Comparison of ENCODE assay signal across 21 cellular contexts in the genomic region with DNA sequence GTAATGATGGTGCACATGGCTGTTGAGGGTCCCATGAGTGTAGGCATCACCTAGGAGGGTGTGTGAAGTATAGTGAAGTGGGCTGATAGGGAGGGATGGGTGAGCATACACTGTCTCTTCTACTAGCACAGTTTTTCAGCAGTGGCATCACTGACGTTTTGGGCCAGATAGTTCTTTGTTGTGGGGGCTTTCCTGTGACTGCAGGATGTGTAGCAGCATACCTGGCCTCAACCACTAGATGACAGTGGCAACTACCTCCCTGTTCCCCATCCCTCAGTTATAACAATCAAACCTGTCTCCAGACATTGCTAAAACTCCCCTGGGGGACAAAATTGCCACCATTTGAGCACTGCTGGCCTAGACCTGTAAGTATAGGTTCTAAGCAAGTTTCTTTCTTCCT.
DNase-seq lines count a peak whose midpoint lies in the region; ATAC-seq, FAIRE-seq and TF ChIP-seq lines count a peak whose summit lies in the region.
"Had no signal": no experiment of that assay in that cellular context is flagged by ENCODE, and none has a peak within 500 bp of the region (broad histone marks: within the 10 kb centered on the region; RNA-seq: fewer than 3 reads in every experiment).

No MANE protein-coding gene starts in this region.

- H3K36me3 ChIP-seq in OCI-LY1 (ENCODE audit: insufficient read depth, low read length) (no peaks in the 10 kb centered on the region; the same call in 1 of the 2 replicates), GM12878 (ENCODE audit: control insufficient read depth in 2 of 2, insufficient read depth in 2 of 2, low read length in 1 of 2) (no peaks in the 10 kb centered on the region)
- H3K36me3 ChIP-seq: HAP-1 had no signal

- FAIRE-seq in GM12878 (lab: Jason Lieb, UNC): no peak
- FAIRE-seq: A204.1, GM12892, H54 had no signal

- CTCF ChIA-PET in GM12878 (lab: Yijun Ruan, JAX): no interaction called here

- H3K9me3 ChIP-seq in OCI-LY1 (ENCODE audit: low read length) (0 out of 2 replicates have a peak, but pooled peaks cover 7% of the 10 kb centered on the region), GM12878 (replicated peaks; ENCODE audit: control insufficient read depth, insufficient read depth, low read length) (no peaks in the 10 kb centered on the region; the same call in 2 of the 3 replicates)

- H3K4me1 Mint-ChIP-seq in stimulated activated naive CD8-positive, alpha-beta T cell treated with anti-CD3 and anti-CD28 coated beads, Interleukin-15, amount 100 ng/mL, for 72 hours: no peaks in the 10 kb centered on the region
- H3K4me1 Mint-ChIP-seq: CD4-positive, alpha-beta memory T cell had no signal

- H3K9ac ChIP-seq in OCI-LY1 (ENCODE audit: low read length) (peak overlapping the region; percentile 0; the same call in 1 of the 2 replicates), GM12878 (ENCODE audit: control insufficient read depth, insufficient read depth, low read length) (no peak overlapping the region)

- H3K27me3 Mint-ChIP-seq in stimulated activated naive CD8-positive, alpha-beta T cell treated with anti-CD3 and anti-CD28 coated beads, Interleukin-15, amount 100 ng/mL, for 72 hours: no peaks in the 10 kb centered on the region
- H3K27me3 Mint-ChIP-seq: CD4-positive, alpha-beta memory T cell had no signal

- no peak for TF ChIP-seq EP300 in GM12878 (IDR thresholded peaks at IDR 0.05; ENCODE audit: borderline replicate concordance in 1 of 2, control insufficient read depth in 1 of 2, low read depth in 2 of 2, low read length in 2 of 2)

- RAD21 ChIA-PET in GM12878 (lab: Charles Lee; ENCODE audit: unreplicated experiment): no interaction called here

- SMC1A ChIA-PET in GM12878 (lab: Charles Lee; ENCODE audit: uncharacterized antibody, unreplicated experiment): no interaction called here

- H3K79me2 ChIP-seq in OCI-LY1 (ENCODE audit: insufficient read depth, low read length) (no peaks in the 10 kb centered on the region), GM12878 (ENCODE audit: control insufficient read depth, insufficient read depth, low read length) (no peaks in the 10 kb centered on the region)

- peak; percentile 56 for TF ChIP-seq CTCF in OCI-LY1 (IDR thresholded peaks at IDR 0.05; ENCODE audit: low read length)
- peak in 1 of 3 experiments; percentile 5; a peak in 2 of 6 replicates for TF ChIP-seq CTCF in GM12878 (IDR thresholded peaks at IDR 0.05 in 2 of 3, conservative IDR thresholded peaks at IDR 0.05 in 1 of 3; ENCODE audit: control insufficient read depth in 2 of 3, extremely low read depth in 1 of 3, insufficient read depth in 1 of 3, low read depth in 3 of 3, low read length in 3 of 3)

- H3K4me2 ChIP-seq in OCI-LY1 (ENCODE audit: low read length) (no peak overlapping the region), GM12878 (ENCODE audit: control insufficient read depth, insufficient read depth) (no peak overlapping the region)

- DNase-seq in stimulated activated naive CD8-positive, alpha-beta T cell treated with anti-CD3 and anti-CD28 coated beads, Interleukin-15, amount 100 ng/mL, for 72 hours: no peak
- DNase-seq in stimulated activated naive CD8-positive, alpha-beta T cell treated with anti-CD3 and anti-CD28 coated beads, Interleukin-15, Interleukin-2, amounts not matched to agents 100 U/mL and 50 U/mL, for 24 hours: no peak
- peak; percentile 23 for DNase-seq in Jurkat, Clone E6-1 (ENCODE audit: low read depth, low spot score)
- DNase-seq in GM12878 (ENCODE audit: low read depth, low spot score) (no peak), cortex of kidney (lab: John Stamatoyannopoulos, UW) (no peak), nucleus accumbens (lab: John Stamatoyannopoulos, UW) (no peak)
- DNase-seq: C1 segment of cervical spinal cord; Caco-2; CD4-positive, alpha-beta memory T cell; DMS153; EL; GDM1; GOT3; HFFc6 had no signal

- no peak for TF ChIP-seq POLR2A in GM12878 (IDR thresholded peaks at IDR 0.05; ENCODE audit: low read depth, low read length)

- H3K4me3 Mint-ChIP-seq in stimulated activated naive CD8-positive, alpha-beta T cell treated with anti-CD3 and anti-CD28 coated beads, Interleukin-15, amount 100 ng/mL, for 72 hours: no peak overlapping the region
- H3K4me3 Mint-ChIP-seq: CD4-positive, alpha-beta memory T cell; HFFc6 had no signal

- intact Hi-C loops in GM12878 (cut with micrococcal nuclease; ENCODE audit: unreplicated experiment): no loop called here

- no peaks in the 10 kb centered on the region for H4K20me1 ChIP-seq in OCI-LY1 (ENCODE audit: insufficient read depth, low read length)
- no peaks in the 10 kb centered on the region for H4K20me1 ChIP-seq in GM12878 (ENCODE audit: control insufficient read depth, insufficient read depth)

- ATAC-seq in stimulated activated naive CD8-positive, alpha-beta T cell treated with anti-CD3 and anti-CD28 coated beads, Interleukin-15, amount 100 ng/mL, for 72 hours: peak; percentile 31
- ATAC-seq in stimulated activated naive CD8-positive, alpha-beta T cell treated with anti-CD3 and anti-CD28 coated beads, Interleukin-15, Interleukin-2, amounts not matched to agents 100 U/mL and 50 U/mL, for 24 hours: no peak
- ATAC-seq in GM12878: peak; percentile 34; the same call in 1 of the 3 replicates
- no peak for ATAC-seq in HG03196 (IDR thresholded peaks at IDR 0.05; ENCODE audit: unreplicated experiment)

- TF ChIP-seq RAD21 in GM12878 (IDR thresholded peaks at IDR 0.05; ENCODE audit: insufficient read depth, low read depth, low read length): 0 out of 2 replicates have a peak, but pooled peaks have one; percentile 14

- H3F3A ChIP-seq in OCI-LY1 (ENCODE audit: insufficient read depth, low read length): no peaks in the 10 kb centered on the region

- no TSS peak for BruUV-seq in GM12878 (replicated peaks; lab: Mats Ljungman, UMichigan)

- peaks cover 0 to 9% of the 10 kb centered on the region in 2 donors for H3K9me3 Mint-ChIP-seq in stimulated activated naive CD8-positive, alpha-beta T cell treated with anti-CD3 and anti-CD28 coated beads, Interleukin-15, amount 100 ng/mL, for 72 hours
- H3K9me3 Mint-ChIP-seq: HFFc6 had no signal

- H3K27ac ChIP-seq in OCI-LY1 (ENCODE audit: low read depth, low read length, poor library complexity, severe bottlenecking) (peak overlapping the region; percentile 95), GM12878 (ENCODE audit: control insufficient read depth, insufficient read depth) (no peak overlapping the region)
- H3K27ac ChIP-seq: 22Rv1 had no signal

- no peaks in the 10 kb centered on the region for H3K27me3 ChIP-seq in OCI-LY1 (ENCODE audit: insufficient read depth, low read length)
- no peaks in the 10 kb centered on the region for H3K27me3 ChIP-seq in GM12878 (replicated peaks in 1 of 2; ENCODE audit: control insufficient read depth in 2 of 2, insufficient read depth in 2 of 2, low read length in 1 of 2)

- no peaks in the 10 kb centered on the region for H3K9me2 ChIP-seq in OCI-LY1 (ENCODE audit: low read depth, low read length)

- no peak overlapping the region for H3K4me3 ChIP-seq in Jurkat, Clone E6-1 (ENCODE audit: low read length)
- H3K4me3 ChIP-seq in OCI-LY1 (ENCODE audit: low read depth, low read length, poor library complexity, severe bottlenecking) (no peak overlapping the region), GM12878 (no peak overlapping the region)
- H3K4me3 ChIP-seq: HAP-1 had no signal

- POLR2A ChIA-PET in GM12878 (lab: Charles Lee): no interaction called here

- H3K4me1 ChIP-seq in OCI-LY1 (ENCODE audit: insufficient read depth, low read length, severe bottlenecking) (peaks cover 50% of the 10 kb centered on the region), GM12878 (ENCODE audit: control insufficient read depth, insufficient read depth, low read length) (no peaks in the 10 kb centered on the region)
- H3K4me1 ChIP-seq: Caco-2, HAP-1 had no signal

- H3K27ac Mint-ChIP-seq in stimulated activated naive CD8-positive, alpha-beta T cell treated with anti-CD3 and anti-CD28 coated beads, Interleukin-15, amount 100 ng/mL, for 72 hours: no peak overlapping the region
- H3K27ac Mint-ChIP-seq: CD4-positive, alpha-beta memory T cell; HFFc6 had no signal

- in situ Hi-C loops in GM12878 (cut with MboI): no loop called here

- 31% methylated on average over 1 of the region's 1 CpG for WGBS in GM12878 (ENCODE audit: insufficient coverage, insufficient replicate concordance, low lambda C conversion rate, missing lambda C conversion rate)

- no peak overlapping the region for H2AFZ ChIP-seq in OCI-LY1 (ENCODE audit: low read length)
- no peak overlapping the region for H2AFZ ChIP-seq in GM12878 (ENCODE audit: control insufficient read depth, low read depth, low read length)

TF ChIP-seq in GM12878, 131 proteins besides CTCF, POLR2A, EP300 and RAD21:
- TF ChIP-seq, protein P1, sequence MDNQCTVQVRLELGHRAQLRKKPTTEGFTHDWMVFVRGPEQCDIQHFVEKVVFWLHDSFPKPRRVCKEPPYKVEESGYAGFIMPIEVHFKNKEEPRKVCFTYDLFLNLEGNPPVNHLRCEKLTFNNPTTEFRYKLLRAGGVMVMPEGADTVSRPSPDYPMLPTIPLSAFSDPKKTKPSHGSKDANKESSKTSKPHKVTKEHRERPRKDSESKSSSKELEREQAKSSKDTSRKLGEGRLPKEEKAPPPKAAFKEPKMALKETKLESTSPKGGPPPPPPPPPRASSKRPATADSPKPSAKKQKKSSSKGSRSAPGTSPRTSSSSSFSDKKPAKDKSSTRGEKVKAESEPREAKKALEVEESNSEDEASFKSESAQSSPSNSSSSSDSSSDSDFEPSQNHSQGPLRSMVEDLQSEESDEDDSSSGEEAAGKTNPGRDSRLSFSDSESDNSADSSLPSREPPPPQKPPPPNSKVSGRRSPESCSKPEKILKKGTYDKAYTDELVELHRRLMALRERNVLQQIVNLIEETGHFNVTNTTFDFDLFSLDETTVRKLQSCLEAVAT (IDR thresholded peaks at IDR 0.05): no peak
- TF ChIP-seq, protein P2, sequence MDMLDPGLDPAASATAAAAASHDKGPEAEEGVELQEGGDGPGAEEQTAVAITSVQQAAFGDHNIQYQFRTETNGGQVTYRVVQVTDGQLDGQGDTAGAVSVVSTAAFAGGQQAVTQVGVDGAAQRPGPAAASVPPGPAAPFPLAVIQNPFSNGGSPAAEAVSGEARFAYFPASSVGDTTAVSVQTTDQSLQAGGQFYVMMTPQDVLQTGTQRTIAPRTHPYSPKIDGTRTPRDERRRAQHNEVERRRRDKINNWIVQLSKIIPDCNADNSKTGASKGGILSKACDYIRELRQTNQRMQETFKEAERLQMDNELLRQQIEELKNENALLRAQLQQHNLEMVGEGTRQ (IDR thresholded peaks at IDR 0.05; ENCODE audit: borderline replicate concordance, low read depth, low read length): no peak
- TF ChIP-seq NRF1 (conservative IDR thresholded peaks at IDR 0.05; ENCODE audit: low read depth, low read length): no peak
- TF ChIP-seq WRNIP1 (IDR thresholded peaks at IDR 0.05; ENCODE audit: borderline replicate concordance, low read depth, low read length): no peak
TF ChIP-seq in GM12878: peak in this region for 0.

Comparison
In these comparisons a context has a peak if more than half of its experiments do, and no peak if none do; other contexts are left out.
1. ATAC-seq: peak in stimulated activated naive CD8-positive, alpha-beta T cell treated with anti-CD3 and anti-CD28 coated beads, Interleukin-15, amount 100 ng/mL, for 72 hours (single experiment) and GM12878 (single experiment); none in stimulated activated naive CD8-positive, alpha-beta T cell treated with anti-CD3 and anti-CD28 coated beads, Interleukin-15, Interleukin-2, amounts not matched to agents 100 U/mL and 50 U/mL, for 24 hours (single experiment) and HG03196 (single experiment).